1 cellular context compared by ENCODE assay signal in the genomic region with DNA sequence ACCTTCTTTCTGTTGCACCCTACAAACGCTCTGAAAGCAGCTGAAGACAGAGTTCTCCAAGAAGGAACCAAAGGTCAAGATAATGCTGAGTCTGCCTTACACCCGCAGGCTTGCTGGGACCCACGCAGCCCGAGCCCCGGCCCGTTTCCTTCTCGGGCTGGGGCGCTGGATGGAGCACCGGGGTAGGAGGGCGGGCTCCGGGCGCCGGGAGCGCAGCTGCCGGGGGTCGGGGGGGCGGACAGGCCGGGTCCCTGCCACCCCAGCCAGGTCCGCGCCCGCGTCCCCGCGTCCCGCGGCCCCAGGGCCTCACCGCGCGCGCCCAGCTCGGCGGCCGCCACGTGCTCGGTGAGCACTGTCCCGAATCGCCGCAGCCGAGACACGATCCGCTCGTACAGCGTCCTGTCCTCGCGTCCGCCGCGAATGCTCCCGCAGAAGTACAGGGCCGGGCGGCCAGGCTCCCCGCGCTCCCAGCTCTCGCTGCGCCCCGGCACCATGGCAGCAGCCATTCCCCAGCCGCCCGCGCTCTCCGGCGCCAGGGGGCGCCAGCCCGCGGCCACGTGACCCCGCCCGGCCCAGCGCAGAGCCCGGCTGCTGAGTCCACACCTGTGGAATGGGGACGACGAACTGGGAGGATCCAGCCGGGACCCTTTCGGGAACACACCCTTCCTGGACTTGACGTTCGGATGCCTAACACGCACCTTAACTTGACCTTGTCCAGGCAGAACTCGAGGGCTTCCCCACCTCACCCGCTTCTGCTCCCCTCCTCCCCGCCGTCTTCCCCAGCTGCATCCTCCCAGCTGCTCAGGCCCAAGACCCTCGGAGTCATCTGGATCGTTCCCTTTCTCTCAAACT.
TF ChIP-seq lines count a peak whose summit lies in the region.

A gene with protein sequence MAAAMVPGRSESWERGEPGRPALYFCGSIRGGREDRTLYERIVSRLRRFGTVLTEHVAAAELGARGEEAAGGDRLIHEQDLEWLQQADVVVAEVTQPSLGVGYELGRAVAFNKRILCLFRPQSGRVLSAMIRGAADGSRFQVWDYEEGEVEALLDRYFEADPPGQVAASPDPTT (minus strand): TSS at position 531 of the 852 bp plus-strand sequence. CDS start 25 bp downstream, at position 506.

TF ChIP-seq in HepG2, 621 proteins besides CTCF, POLR2A, EP300 and RAD21 (continued from another document and continues in another):
- TF ChIP-seq, protein P1, sequence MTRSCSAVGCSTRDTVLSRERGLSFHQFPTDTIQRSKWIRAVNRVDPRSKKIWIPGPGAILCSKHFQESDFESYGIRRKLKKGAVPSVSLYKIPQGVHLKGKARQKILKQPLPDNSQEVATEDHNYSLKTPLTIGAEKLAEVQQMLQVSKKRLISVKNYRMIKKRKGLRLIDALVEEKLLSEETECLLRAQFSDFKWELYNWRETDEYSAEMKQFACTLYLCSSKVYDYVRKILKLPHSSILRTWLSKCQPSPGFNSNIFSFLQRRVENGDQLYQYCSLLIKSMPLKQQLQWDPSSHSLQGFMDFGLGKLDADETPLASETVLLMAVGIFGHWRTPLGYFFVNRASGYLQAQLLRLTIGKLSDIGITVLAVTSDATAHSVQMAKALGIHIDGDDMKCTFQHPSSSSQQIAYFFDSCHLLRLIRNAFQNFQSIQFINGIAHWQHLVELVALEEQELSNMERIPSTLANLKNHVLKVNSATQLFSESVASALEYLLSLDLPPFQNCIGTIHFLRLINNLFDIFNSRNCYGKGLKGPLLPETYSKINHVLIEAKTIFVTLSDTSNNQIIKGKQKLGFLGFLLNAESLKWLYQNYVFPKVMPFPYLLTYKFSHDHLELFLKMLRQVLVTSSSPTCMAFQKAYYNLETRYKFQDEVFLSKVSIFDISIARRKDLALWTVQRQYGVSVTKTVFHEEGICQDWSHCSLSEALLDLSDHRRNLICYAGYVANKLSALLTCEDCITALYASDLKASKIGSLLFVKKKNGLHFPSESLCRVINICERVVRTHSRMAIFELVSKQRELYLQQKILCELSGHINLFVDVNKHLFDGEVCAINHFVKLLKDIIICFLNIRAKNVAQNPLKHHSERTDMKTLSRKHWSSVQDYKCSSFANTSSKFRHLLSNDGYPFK (CRISPR knock-in tag; IDR thresholded peaks at IDR 0.05; ENCODE audit: borderline replicate concordance) = no peak
- TF ChIP-seq ZNF614 (CRISPR knock-in tag; IDR thresholded peaks at IDR 0.05; ENCODE audit: borderline replicate concordance) (peak; percentile 81; the same call in 1 of the 2 replicates), KLF16 (CRISPR knock-in tag; IDR thresholded peaks at IDR 0.05) (peak; percentile 50 to 57; a peak in 1 of 4 replicates), ISX (CRISPR knock-in tag; conservative IDR thresholded peaks at IDR 0.05) (peak; percentile 89), CEBPB (IDR thresholded peaks at IDR 0.05; ENCODE audit: borderline replicate concordance, low read depth, low read length) (no peak), ZBTB7B (CRISPR knock-in tag; IDR thresholded peaks at IDR 0.05) (no peak), NFYC (CRISPR knock-in tag; IDR thresholded peaks at IDR 0.05) (peak; percentile 28; the same call in 1 of the 2 replicates), ZNF761 (CRISPR knock-in tag; conservative IDR thresholded peaks at IDR 0.05) (peak; percentile 93), TRIM24 (CRISPR knock-in tag; IDR thresholded peaks at IDR 0.05) (no peak), ZNF746 (CRISPR knock-in tag; IDR thresholded peaks at IDR 0.05) (no peak; the same call in 1 of the 2 replicates), ARHGAP35 (CRISPR knock-in tag; IDR thresholded peaks at IDR 0.05; ENCODE audit: borderline replicate concordance) (0 out of 2 replicates have a peak, but pooled peaks have one; percentile 71), HES4 (CRISPR knock-in tag; IDR thresholded peaks at IDR 0.05; ENCODE audit: borderline replicate concordance) (peak; percentile 97; the same call in 1 of the 2 replicates), MAFG (CRISPR knock-in tag; IDR thresholded peaks at IDR 0.05) (0 out of 2 replicates have a peak, but pooled peaks have one; percentile 37), ZNF7 (CRISPR knock-in tag; IDR thresholded peaks at IDR 0.05) (no peak), MIER3 (CRISPR knock-in tag; IDR thresholded peaks at IDR 0.05; ENCODE audit: borderline replicate concordance) (no peak; the same call in 1 of the 2 replicates), SAP130 (CRISPR knock-in tag; IDR thresholded peaks at IDR 0.05; ENCODE audit: low read depth) (peak; percentile 83), RBM22 (optimal IDR thresholded peaks at IDR 0.05; ENCODE audit: low read length) (no peak), PITX1 (CRISPR knock-in tag; IDR thresholded peaks at IDR 0.05) (peak; percentile 51; the same call in 1 of the 2 replicates), ZNF136 (CRISPR knock-in tag; IDR thresholded peaks at IDR 0.05; ENCODE audit: low read depth) (no peak), PCBP1 (IDR thresholded peaks at IDR 0.05; ENCODE audit: borderline replicate concordance, low read depth, low read length) (no peak), SIX1 (CRISPR knock-in tag; IDR thresholded peaks at IDR 0.05; ENCODE audit: borderline replicate concordance) (no peak), HDAC2 (CRISPR knock-in tag; IDR thresholded peaks at IDR 0.05) (peak; percentile 20; the same call in 1 of the 2 replicates), ZNF720 (CRISPR knock-in tag; IDR thresholded peaks at IDR 0.05) (0 out of 2 replicates have a peak, but pooled peaks have one; percentile 21), CENPX (CRISPR knock-in tag; IDR thresholded peaks at IDR 0.05) (no peak), ZNF607 (CRISPR knock-in tag; IDR thresholded peaks at IDR 0.05; ENCODE audit: borderline replicate concordance) (peak; percentile 92), LCORL (IDR thresholded peaks at IDR 0.05) (no peak), LCORL (CRISPR knock-in tag; IDR thresholded peaks at IDR 0.05) (0 out of 2 replicates have a peak, but pooled peaks have one; percentile 52), RFX5 (IDR thresholded peaks at IDR 0.05; ENCODE audit: low read depth, low read length) (no peak), ZSCAN30 (CRISPR knock-in tag; IDR thresholded peaks at IDR 0.05) (0 out of 2 replicates have a peak, but pooled peaks have one; percentile 4), SMAD3 (CRISPR knock-in tag; IDR thresholded peaks at IDR 0.05) (no peak), RBM39 (IDR thresholded peaks at IDR 0.05; ENCODE audit: low read depth, low read length, poor library complexity, severe bottlenecking) (peak; percentile 90), ETV6 (CRISPR knock-in tag; conservative IDR thresholded peaks at IDR 0.05) (peak; percentile 94; the same call in 1 of the 2 replicates), NAIF1 (CRISPR knock-in tag; IDR thresholded peaks at IDR 0.05; ENCODE audit: borderline replicate concordance) (no peak; the same call in 1 of the 2 replicates), PAF1 (CRISPR knock-in tag; IDR thresholded peaks at IDR 0.05) (no peak), ERF (CRISPR knock-in tag; IDR thresholded peaks at IDR 0.05) (peak; percentile 85), ZNF468 (CRISPR knock-in tag; IDR thresholded peaks at IDR 0.05) (peak; percentile 94; the same call in 1 of the 2 replicates), BCL6 (CRISPR knock-in tag; IDR thresholded peaks at IDR 0.05) (no peak; the same call in 1 of the 2 replicates), ADNP (CRISPR knock-in tag; IDR thresholded peaks at IDR 0.05) (peak; percentile 83), ZNF570 (CRISPR knock-in tag; IDR thresholded peaks at IDR 0.05; ENCODE audit: borderline replicate concordance) (peak; percentile 81; the same call in 1 of the 2 replicates)
- TF ChIP-seq, protein P2, sequence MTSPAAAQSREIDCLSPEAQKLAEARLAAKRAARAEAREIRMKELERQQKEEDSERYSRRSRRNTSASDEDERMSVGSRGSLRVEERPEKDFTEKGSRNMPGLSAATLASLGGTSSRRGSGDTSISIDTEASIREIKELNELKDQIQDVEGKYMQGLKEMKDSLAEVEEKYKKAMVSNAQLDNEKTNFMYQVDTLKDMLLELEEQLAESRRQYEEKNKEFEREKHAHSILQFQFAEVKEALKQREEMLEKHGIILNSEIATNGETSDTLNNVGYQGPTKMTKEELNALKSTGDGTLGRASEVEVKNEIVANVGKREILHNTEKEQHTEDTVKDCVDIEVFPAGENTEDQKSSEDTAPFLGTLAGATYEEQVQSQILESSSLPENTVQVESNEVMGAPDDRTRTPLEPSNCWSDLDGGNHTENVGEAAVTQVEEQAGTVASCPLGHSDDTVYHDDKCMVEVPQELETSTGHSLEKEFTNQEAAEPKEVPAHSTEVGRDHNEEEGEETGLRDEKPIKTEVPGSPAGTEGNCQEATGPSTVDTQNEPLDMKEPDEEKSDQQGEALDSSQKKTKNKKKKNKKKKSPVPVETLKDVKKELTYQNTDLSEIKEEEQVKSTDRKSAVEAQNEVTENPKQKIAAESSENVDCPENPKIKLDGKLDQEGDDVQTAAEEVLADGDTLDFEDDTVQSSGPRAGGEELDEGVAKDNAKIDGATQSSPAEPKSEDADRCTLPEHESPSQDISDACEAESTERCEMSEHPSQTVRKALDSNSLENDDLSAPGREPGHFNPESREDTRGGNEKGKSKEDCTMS (CRISPR knock-in tag; conservative IDR thresholded peaks at IDR 0.05) = no peak
- TF ChIP-seq, protein P3, sequence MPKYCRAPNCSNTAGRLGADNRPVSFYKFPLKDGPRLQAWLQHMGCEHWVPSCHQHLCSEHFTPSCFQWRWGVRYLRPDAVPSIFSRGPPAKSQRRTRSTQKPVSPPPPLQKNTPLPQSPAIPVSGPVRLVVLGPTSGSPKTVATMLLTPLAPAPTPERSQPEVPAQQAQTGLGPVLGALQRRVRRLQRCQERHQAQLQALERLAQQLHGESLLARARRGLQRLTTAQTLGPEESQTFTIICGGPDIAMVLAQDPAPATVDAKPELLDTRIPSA (CRISPR knock-in tag; IDR thresholded peaks at IDR 0.05; ENCODE audit: borderline replicate concordance) = peak; percentile 76; the same call in 1 of the 2 replicates
- TF ChIP-seq, protein P4, sequence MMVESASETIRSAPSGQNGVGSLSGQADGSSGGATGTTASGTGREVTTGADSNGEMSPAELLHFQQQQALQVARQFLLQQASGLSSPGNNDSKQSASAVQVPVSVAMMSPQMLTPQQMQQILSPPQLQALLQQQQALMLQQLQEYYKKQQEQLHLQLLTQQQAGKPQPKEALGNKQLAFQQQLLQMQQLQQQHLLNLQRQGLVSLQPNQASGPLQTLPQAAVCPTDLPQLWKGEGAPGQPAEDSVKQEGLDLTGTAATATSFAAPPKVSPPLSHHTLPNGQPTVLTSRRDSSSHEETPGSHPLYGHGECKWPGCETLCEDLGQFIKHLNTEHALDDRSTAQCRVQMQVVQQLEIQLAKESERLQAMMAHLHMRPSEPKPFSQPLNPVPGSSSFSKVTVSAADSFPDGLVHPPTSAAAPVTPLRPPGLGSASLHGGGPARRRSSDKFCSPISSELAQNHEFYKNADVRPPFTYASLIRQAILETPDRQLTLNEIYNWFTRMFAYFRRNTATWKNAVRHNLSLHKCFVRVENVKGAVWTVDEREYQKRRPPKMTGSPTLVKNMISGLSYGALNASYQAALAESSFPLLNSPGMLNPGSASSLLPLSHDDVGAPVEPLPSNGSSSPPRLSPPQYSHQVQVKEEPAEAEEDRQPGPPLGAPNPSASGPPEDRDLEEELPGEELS (CRISPR knock-in tag; IDR thresholded peaks at IDR 0.05) = peak; percentile 27; the same call in 1 of the 2 replicates
- TF ChIP-seq, protein P5, sequence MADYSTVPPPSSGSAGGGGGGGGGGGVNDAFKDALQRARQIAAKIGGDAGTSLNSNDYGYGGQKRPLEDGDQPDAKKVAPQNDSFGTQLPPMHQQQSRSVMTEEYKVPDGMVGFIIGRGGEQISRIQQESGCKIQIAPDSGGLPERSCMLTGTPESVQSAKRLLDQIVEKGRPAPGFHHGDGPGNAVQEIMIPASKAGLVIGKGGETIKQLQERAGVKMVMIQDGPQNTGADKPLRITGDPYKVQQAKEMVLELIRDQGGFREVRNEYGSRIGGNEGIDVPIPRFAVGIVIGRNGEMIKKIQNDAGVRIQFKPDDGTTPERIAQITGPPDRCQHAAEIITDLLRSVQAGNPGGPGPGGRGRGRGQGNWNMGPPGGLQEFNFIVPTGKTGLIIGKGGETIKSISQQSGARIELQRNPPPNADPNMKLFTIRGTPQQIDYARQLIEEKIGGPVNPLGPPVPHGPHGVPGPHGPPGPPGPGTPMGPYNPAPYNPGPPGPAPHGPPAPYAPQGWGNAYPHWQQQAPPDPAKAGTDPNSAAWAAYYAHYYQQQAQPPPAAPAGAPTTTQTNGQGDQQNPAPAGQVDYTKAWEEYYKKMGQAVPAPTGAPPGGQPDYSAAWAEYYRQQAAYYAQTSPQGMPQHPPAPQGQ (CRISPR knock-in tag; IDR thresholded peaks at IDR 0.05; ENCODE audit: borderline replicate concordance) = 0 out of 2 replicates have a peak, but pooled peaks have one; percentile 34
- TF ChIP-seq, protein P6, sequence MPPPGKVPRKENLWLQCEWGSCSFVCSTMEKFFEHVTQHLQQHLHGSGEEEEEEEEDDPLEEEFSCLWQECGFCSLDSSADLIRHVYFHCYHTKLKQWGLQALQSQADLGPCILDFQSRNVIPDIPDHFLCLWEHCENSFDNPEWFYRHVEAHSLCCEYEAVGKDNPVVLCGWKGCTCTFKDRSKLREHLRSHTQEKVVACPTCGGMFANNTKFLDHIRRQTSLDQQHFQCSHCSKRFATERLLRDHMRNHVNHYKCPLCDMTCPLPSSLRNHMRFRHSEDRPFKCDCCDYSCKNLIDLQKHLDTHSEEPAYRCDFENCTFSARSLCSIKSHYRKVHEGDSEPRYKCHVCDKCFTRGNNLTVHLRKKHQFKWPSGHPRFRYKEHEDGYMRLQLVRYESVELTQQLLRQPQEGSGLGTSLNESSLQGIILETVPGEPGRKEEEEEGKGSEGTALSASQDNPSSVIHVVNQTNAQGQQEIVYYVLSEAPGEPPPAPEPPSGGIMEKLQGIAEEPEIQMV (CRISPR knock-in tag; IDR thresholded peaks at IDR 0.05; ENCODE audit: low read depth) = peak; percentile 66; the same call in 1 of the 2 replicates
- TF ChIP-seq, protein P7, sequence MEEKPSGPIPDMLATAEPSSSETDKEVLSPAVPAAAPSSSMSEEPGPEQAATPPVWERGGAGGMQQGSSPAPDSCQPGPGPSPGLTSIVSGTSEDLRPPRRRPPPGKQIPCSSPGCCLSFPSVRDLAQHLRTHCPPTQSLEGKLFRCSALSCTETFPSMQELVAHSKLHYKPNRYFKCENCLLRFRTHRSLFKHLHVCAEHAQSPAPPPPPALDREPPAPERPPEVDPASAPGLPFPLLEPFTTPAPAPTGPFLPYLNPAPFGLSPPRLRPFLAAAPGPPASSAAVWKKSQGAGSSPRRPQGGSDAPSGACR (CRISPR knock-in tag; IDR thresholded peaks at IDR 0.05) = peak; percentile 39; the same call in 1 of the 2 replicates
- TF ChIP-seq, protein P8, sequence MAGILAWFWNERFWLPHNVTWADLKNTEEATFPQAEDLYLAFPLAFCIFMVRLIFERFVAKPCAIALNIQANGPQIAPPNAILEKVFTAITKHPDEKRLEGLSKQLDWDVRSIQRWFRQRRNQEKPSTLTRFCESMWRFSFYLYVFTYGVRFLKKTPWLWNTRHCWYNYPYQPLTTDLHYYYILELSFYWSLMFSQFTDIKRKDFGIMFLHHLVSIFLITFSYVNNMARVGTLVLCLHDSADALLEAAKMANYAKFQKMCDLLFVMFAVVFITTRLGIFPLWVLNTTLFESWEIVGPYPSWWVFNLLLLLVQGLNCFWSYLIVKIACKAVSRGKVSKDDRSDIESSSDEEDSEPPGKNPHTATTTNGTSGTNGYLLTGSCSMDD (CRISPR knock-in tag; IDR thresholded peaks at IDR 0.05) = no peak
- TF ChIP-seq, protein P9, sequence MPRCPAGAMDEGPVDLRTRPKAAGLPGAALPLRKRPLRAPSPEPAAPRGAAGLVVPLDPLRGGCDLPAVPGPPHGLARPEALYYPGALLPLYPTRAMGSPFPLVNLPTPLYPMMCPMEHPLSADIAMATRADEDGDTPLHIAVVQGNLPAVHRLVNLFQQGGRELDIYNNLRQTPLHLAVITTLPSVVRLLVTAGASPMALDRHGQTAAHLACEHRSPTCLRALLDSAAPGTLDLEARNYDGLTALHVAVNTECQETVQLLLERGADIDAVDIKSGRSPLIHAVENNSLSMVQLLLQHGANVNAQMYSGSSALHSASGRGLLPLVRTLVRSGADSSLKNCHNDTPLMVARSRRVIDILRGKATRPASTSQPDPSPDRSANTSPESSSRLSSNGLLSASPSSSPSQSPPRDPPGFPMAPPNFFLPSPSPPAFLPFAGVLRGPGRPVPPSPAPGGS (CRISPR knock-in tag; IDR thresholded peaks at IDR 0.05) = no peak
